ENCODE assay signal across 18 cellular contexts in the genomic region with DNA sequence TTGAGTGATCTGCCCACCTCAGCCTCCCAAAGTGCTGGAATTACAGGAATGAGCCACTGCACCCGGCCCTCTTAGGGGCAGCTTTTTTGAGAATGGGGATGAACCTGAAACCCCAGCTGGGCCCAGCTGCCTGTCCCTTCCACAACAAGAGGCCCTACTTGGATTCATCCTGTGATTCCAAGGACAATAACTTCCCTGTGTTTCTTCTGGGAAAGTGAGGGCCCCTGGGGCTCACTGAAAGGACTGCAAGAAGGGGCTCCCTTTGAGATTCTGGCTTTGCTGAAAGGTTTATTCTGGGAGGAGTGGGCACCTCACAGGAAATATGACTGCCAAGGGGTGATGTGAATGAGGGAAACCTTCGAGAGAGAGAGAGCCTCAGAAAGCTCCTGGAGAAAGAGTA.
"Had no signal": no experiment of that assay in that cellular context is flagged by ENCODE, and none has a peak within 500 bp of the region (broad histone marks: within the 10 kb centered on the region; RNA-seq: fewer than 3 reads in every experiment).

No MANE protein-coding gene starts in this region.

- H3K27ac Mint-ChIP-seq: activated T-cell treated with anti-CD3 and anti-CD28 coated beads, Interleukin-2, amount 50 U/mL, for 72 hours; progenitor cell of endocrine pancreas had no signal

- H3K27me3 ChIP-seq: adrenal gland, right lobe of liver, spleen, upper lobe of left lung had no signal

- H3K4me3 Mint-ChIP-seq: activated T-cell treated with anti-CD3 and anti-CD28 coated beads, Interleukin-2, amount 50 U/mL, for 72 hours; naive thymus-derived CD8-positive, alpha-beta T cell had no signal

- H3K36me3 ChIP-seq: adrenal gland, neutrophil, right lobe of liver, spleen, suprapubic skin, upper lobe of left lung had no signal

- H3K9me3 ChIP-seq: adrenal gland, mucosa of descending colon, neutrophil, right lobe of liver, suprapubic skin, upper lobe of left lung had no signal

- ATAC-seq: activated T-cell treated with anti-CD3 and anti-CD28 coated beads, Interleukin-2, amount 50 U/mL, for 72 hours; mucosa of descending colon; naive thymus-derived CD8-positive, alpha-beta T cell; right lobe of liver had no signal

- H3K4me1 ChIP-seq: adrenal gland, right lobe of liver, suprapubic skin, upper lobe of left lung had no signal

- H3K4me3 ChIP-seq: adrenal gland, mucosa of descending colon, right lobe of liver, SK-N-MC, spleen, suprapubic skin, upper lobe of left lung had no signal

- DNase-seq: activated naive CD4-positive, alpha-beta T cell; activated T-cell treated with anti-CD3 and anti-CD28 coated beads, Interleukin-2, amount 50 U/mL, for 72 hours; central memory CD4-positive, alpha-beta T cell; erythroblast; hypothalamus; stimulated activated CD4-positive, alpha-beta T cell treated with anti-CD3 and anti-CD28 coated beads, Interleukin-1b, Interleukin-23, amount 100 ng/mL, for 48 hours; stimulated activated naive CD4-positive, alpha-beta T cell treated with Interleukin-2 at 50 U/mL for 16 hours; T-helper 1 cell had no signal

- H3K27ac ChIP-seq: adrenal gland, neutrophil, right lobe of liver, SK-N-MC, spleen, suprapubic skin, upper lobe of left lung had no signal
